Comparison of ENCODE assay signal across 18 cellular contexts in the genomic region with DNA sequence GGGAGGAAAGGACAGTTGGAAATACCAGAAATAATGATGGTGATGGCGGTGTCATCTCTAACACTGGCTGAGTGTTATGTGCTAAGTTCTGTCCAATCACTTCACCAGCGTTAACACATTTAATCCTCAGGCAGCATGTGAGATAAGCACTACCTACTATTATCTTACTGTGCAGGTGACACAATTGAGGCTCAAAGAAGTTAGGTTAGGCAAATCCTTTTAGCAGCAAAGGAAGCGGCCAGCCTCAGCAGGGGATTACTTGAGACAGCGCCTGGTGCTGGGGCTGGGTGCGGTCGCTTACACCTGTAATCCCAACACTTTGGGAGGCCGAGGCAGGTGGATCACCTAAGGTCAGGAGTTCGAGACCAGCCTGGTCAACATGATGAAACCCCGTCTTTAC.
"Had no signal": no experiment of that assay in that cellular context is flagged by ENCODE, and none has a peak within 500 bp of the region (broad histone marks: within the 10 kb centered on the region; RNA-seq: fewer than 3 reads in every experiment).

No MANE protein-coding gene starts in this region.

- H3K4me3 ChIP-seq: hepatocyte, mucosa of descending colon, sigmoid colon, skin epidermis, thoracic aorta had no signal

- H3K4me1 Mint-ChIP-seq: naive thymus-derived CD8-positive, alpha-beta T cell; stimulated activated naive B cell treated with anti-CD40 and anti-IgM and Interleukin-4, amounts not matched to agents 10 μg/mL and 1 μg/mL and 100 μg/mL, for 72 hours; stimulated activated naive CD8-positive, alpha-beta T cell treated with anti-CD3 and anti-CD28 coated beads, Interleukin-15, amount 100 ng/mL, for 72 hours had no signal

- H3K9me3 Mint-ChIP-seq: naive thymus-derived CD8-positive, alpha-beta T cell; stimulated activated naive B cell treated with anti-CD40 and anti-IgM and Interleukin-4, amounts not matched to agents 10 μg/mL and 1 μg/mL and 100 μg/mL, for 72 hours; stimulated activated naive CD8-positive, alpha-beta T cell treated with anti-CD3 and anti-CD28 coated beads, Interleukin-15, amount 100 ng/mL, for 72 hours had no signal

- H3K27me3 ChIP-seq: hepatocyte, sigmoid colon had no signal

- H3K36me3 Mint-ChIP-seq: naive thymus-derived CD8-positive, alpha-beta T cell; stimulated activated naive B cell treated with anti-CD40 and anti-IgM and Interleukin-4, amounts not matched to agents 10 μg/mL and 1 μg/mL and 100 μg/mL, for 72 hours had no signal

- H3K4me3 Mint-ChIP-seq: naive thymus-derived CD8-positive, alpha-beta T cell; stimulated activated naive B cell treated with anti-CD40 and anti-IgM and Interleukin-4, amounts not matched to agents 10 μg/mL and 1 μg/mL and 100 μg/mL, for 72 hours; stimulated activated naive CD8-positive, alpha-beta T cell treated with anti-CD3 and anti-CD28 coated beads, Interleukin-15, amount 100 ng/mL, for 72 hours had no signal

- H3K36me3 ChIP-seq: neutrophil, sigmoid colon, thoracic aorta had no signal

- ATAC-seq: mucosa of descending colon; naive thymus-derived CD8-positive, alpha-beta T cell; stimulated activated naive B cell treated with anti-CD40 and anti-IgM and Interleukin-4, amounts not matched to agents 10 μg/mL and 1 μg/mL and 100 μg/mL, for 72 hours; stimulated activated naive CD8-positive, alpha-beta T cell treated with anti-CD3 and anti-CD28 coated beads, Interleukin-15, amount 100 ng/mL, for 72 hours had no signal

- DNase-seq: cortex of kidney; foreskin melanocyte; head of caudate nucleus; kidney; left colon; mammary epithelial cell; mucosa of descending colon; naive thymus-derived CD8-positive, alpha-beta T cell; posterior cingulate gyrus; sigmoid colon; stimulated activated CD4-positive, alpha-beta T cell treated with anti-CD3 and anti-CD28 coated beads, Interleukin-2, amount 100 ng/mL, for 24 hours; stimulated activated CD4-positive, alpha-beta T cell treated with anti-CD3 and anti-CD28 coated beads, Interleukin-4, amount 100 ng/mL, for 4 hours; stimulated activated naive B cell treated with anti-CD40 and anti-IgM and Interleukin-4, amounts not matched to agents 10 μg/mL and 1 μg/mL and 100 μg/mL, for 72 hours; stimulated activated naive CD8-positive, alpha-beta T cell treated with anti-CD3 and anti-CD28 coated beads, Interleukin-15, amount 100 ng/mL, for 72 hours had no signal

- H3K9me3 ChIP-seq: mucosa of descending colon, neutrophil, sigmoid colon, thoracic aorta had no signal

- H3K27ac ChIP-seq: hepatocyte, neutrophil, sigmoid colon, skin epidermis, thoracic aorta had no signal

- H3K27ac Mint-ChIP-seq: naive thymus-derived CD8-positive, alpha-beta T cell; stimulated activated naive B cell treated with anti-CD40 and anti-IgM and Interleukin-4, amounts not matched to agents 10 μg/mL and 1 μg/mL and 100 μg/mL, for 72 hours; stimulated activated naive CD8-positive, alpha-beta T cell treated with anti-CD3 and anti-CD28 coated beads, Interleukin-15, amount 100 ng/mL, for 72 hours had no signal
